33 cellular contexts compared by ENCODE assay signal in genomic region chr1:87629673-87630072, GRCh38.
"Had no signal": no experiment of that assay in that cellular context is flagged by ENCODE, and none has a peak within 500 bp of the region (broad histone marks: within the 10 kb centered on the region; RNA-seq: fewer than 3 reads in every experiment).

No MANE protein-coding gene starts in this region.

- FAIRE-seq: bronchial epithelial cell, TTC549 had no signal

- ATAC-seq: activated CD4-positive, alpha-beta T cell treated with anti-CD3 and anti-CD28 coated beads for 36 hours; activated CD4-positive, CD25-positive, alpha-beta regulatory T cell treated with anti-CD3 and anti-CD28 coated beads, Interleukin-2, amount 50 U/mL, for 24 hours; activated CD8-positive, alpha-beta memory T cell treated with anti-CD3 and anti-CD28 coated beads, Interleukin-2, amount 10 ng/mL, durations not matched to agents 7 days and 5 days; activated CD8-positive, alpha-beta T cell treated with anti-CD3 and anti-CD28 coated beads, Interleukin-2, amount 10 ng/mL, durations not matched to agents 7 days and 5 days; activated naive CD8-positive, alpha-beta T cell treated with anti-CD3 and anti-CD28 coated beads, Interleukin-2, amount 50 U/mL, for 24 hours; WTC11 had no signal

- DNase-seq: activated CD4-positive, alpha-beta memory T cell treated with anti-CD3 and anti-CD28 coated beads, Interleukin-2, amount 10 ng/mL, durations not matched to agents 7 days and 5 days; activated CD4-positive, alpha-beta T cell treated with anti-CD3 and anti-CD28 coated beads for 1 hour; activated CD4-positive, alpha-beta T cell treated with anti-CD3 and anti-CD28 coated beads for 36 hours; activated CD4-positive, alpha-beta T cell treated with anti-CD3 and anti-CD28 coated beads for 48 hours; activated CD4-positive, alpha-beta T cell treated with anti-CD3 and anti-CD28 coated beads, Interleukin-2, amount 10 ng/mL, durations not matched to agents 7 days and 5 days; activated CD4-positive, alpha-beta T cell treated with anti-CD3 and anti-CD28 coated beads, Interleukin-2, amount 50 U/mL, for 48 hours; activated CD4-positive, CD25-positive, alpha-beta regulatory T cell; activated CD8-positive, alpha-beta memory T cell treated with anti-CD3 and anti-CD28 coated beads for 24 hours; activated CD8-positive, alpha-beta memory T cell treated with anti-CD3 and anti-CD28 coated beads, Interleukin-2, amount 10 ng/mL, durations not matched to agents 7 days and 5 days; activated CD8-positive, alpha-beta memory T cell treated with anti-CD3 and anti-CD28 coated beads, Interleukin-2, amount 50 U/mL, for 48 hours; activated CD8-positive, alpha-beta T cell treated with anti-CD3 and anti-CD28 coated beads, Interleukin-2, amount 10 ng/mL, durations not matched to agents 7 days and 5 days; activated effector memory CD4-positive, alpha-beta T cell treated with Interleukin-2 at 50 U/mL for 16 hours; activated gamma-delta T cell; activated naive CD4-positive, alpha-beta T cell treated with anti-CD3 and anti-CD28 coated beads, Interleukin-2, amount 10 ng/mL, durations not matched to agents 7 days and 5 days; activated naive CD4-positive, alpha-beta T cell treated with Interleukin-2 at 50 U/mL for 16 hours; activated naive CD8-positive, alpha-beta T cell treated with anti-CD3 and anti-CD28 coated beads, Interleukin-2, amount 10 ng/mL, durations not matched to agents 7 days and 5 days; activated naive CD8-positive, alpha-beta T cell treated with anti-CD3 and anti-CD28 coated beads, Interleukin-2, amount 50 U/mL, for 24 hours; activated T-cell treated with anti-CD3 and anti-CD28 coated beads, Interleukin-2, amount 50 U/mL, for 24 hours; activated T-cell treated with anti-CD3 and anti-CD28 coated beads, Interleukin-2, amount 50 U/mL, for 48 hours; amygdala; anterior cingulate cortex; caudate nucleus; cerebellar nuclear complex; T-helper 1 cell; T-helper 2 cell; T-helper 9 cell; WERI-Rb-1 had no signal

- H3K27me3 ChIP-seq: ascending aorta, cardiac muscle cell had no signal

- H3K36me3 ChIP-seq: ascending aorta, cardiac muscle cell, WERI-Rb-1 had no signal

- H3K9me3 ChIP-seq: ascending aorta had no signal

- H3K27ac ChIP-seq: ascending aorta, cardiac muscle cell, WERI-Rb-1 had no signal

- H3K4me1 ChIP-seq: ascending aorta had no signal

- H3K4me3 ChIP-seq: ascending aorta, cardiac muscle cell had no signal
